Comparison of ENCODE assay signal across 8 cellular contexts in genomic region chr7:12490105-12490688, GRCh38.
DNase-seq lines count a peak whose midpoint lies in the region; ATAC-seq and TF ChIP-seq lines count a peak whose summit lies in the region.

No MANE protein-coding gene starts in this region.

- H3K9ac ChIP-seq in smooth muscle cell (ENCODE audit: low read depth): no peak overlapping the region

- H3K36me3 ChIP-seq in Panc1 (ENCODE audit: control insufficient read depth, insufficient read depth, low read length) (no peaks in the 10 kb centered on the region), smooth muscle cell (ENCODE audit: low read depth) (no peaks in the 10 kb centered on the region)

- intact Hi-C loops in Panc1 (cut with micrococcal nuclease; ENCODE audit: unreplicated experiment): loop anchor here (1.0 to 10.0 kb wide), 4 partner anchors 32 to 1061 kb away; no protein-coding TSS in a partner anchor

- 36% methylated on average over 2 of the region's 2 CpGs for WGBS in smooth muscle cell (ENCODE audit: low lambda C conversion rate)

- TF ChIP-seq CTCF in Panc1 (IDR thresholded peaks at IDR 0.05) (peak; percentile 65; the same call in 1 of the 2 replicates), smooth muscle cell (IDR thresholded peaks at IDR 0.05; ENCODE audit: borderline replicate concordance, insufficient read depth, poor library complexity, severe bottlenecking) (peak; percentile 66)

- no peaks in the 10 kb centered on the region for H4K20me1 ChIP-seq in smooth muscle cell (ENCODE audit: low read depth)

- H3K27me3 ChIP-seq in Panc1 (ENCODE audit: control insufficient read depth, insufficient read depth, low read length) (no peaks in the 10 kb centered on the region), smooth muscle cell (ENCODE audit: low read depth) (no peaks in the 10 kb centered on the region)

- ATAC-seq in GM21717 (IDR thresholded peaks at IDR 0.05; ENCODE audit: unreplicated experiment) (peak; percentile 82), Panc1 (peak; percentile 76; the same call in 1 of the 2 replicates)

- no peak for TF ChIP-seq POLR2A in erythroblast (IDR thresholded peaks at IDR 0.05; ENCODE audit: low read length)

- in situ Hi-C loops in Panc1 (cut with HindIII; ENCODE audit: low pct_unique_long_range_greater_than_20kb, low sequenced_read_pairs): no loop called here

- H3K4me3 ChIP-seq in Panc1 (ENCODE audit: low read depth in 2 of 2, low read length in 2 of 2) (no peak overlapping the region), smooth muscle cell (no peak overlapping the region)

- CTCF ChIA-PET in Panc1 (lab: Charles Lee): interaction anchor here (0.6 to 2.2 kb wide), 3 partner anchors 32 to 144 kb away, joined by 6 to 55 read pairs (median 15); no protein-coding TSS in a partner anchor

- H3F3A ChIP-seq in smooth muscle cell (ENCODE audit: low read depth): no peaks in the 10 kb centered on the region

- H3K9me3 ChIP-seq in Panc1 (ENCODE audit: control insufficient read depth, insufficient read depth, low read depth, low read length): no peaks in the 10 kb centered on the region
- H3K9me3 ChIP-seq in smooth muscle cell (replicated peaks; ENCODE audit: low read depth): no peaks in the 10 kb centered on the region

- DNase-seq in GM03348 (ENCODE audit: low spot score): peak; percentile 32
- peak; percentile 14 to 30 for DNase-seq in Kasumi-1 (lab: John Stamatoyannopoulos, UW)
- DNase-seq in Panc1 (ENCODE audit: low read depth, low spot score): no peak
- peak; percentile 3 to 28 for DNase-seq in erythroblast (lab: John Stamatoyannopoulos, UW)
- no peak for DNase-seq in smooth muscle cell (lab: John Stamatoyannopoulos, UW; ENCODE audit: unreplicated experiment)
- no peak for DNase-seq in putamen (ENCODE audit: low spot score)
- DNase-seq in stimulated activated CD4-positive, alpha-beta T cell treated with anti-CD3 and anti-CD28 coated beads, Interleukin-4, amount 100 ng/mL, for 1 hour: no peak

- no peak overlapping the region for H3K4me2 ChIP-seq in smooth muscle cell

- BruUV-seq in Panc1 (replicated peaks; lab: Mats Ljungman, UMichigan): no TSS peak

- H2AFZ ChIP-seq in smooth muscle cell (ENCODE audit: low read depth): no peak overlapping the region

- H3K79me2 ChIP-seq in smooth muscle cell (ENCODE audit: low read depth): no peaks in the 10 kb centered on the region

- H3K27ac ChIP-seq in Panc1 (ENCODE audit: low read length): no peak overlapping the region
- no peak overlapping the region for H3K27ac ChIP-seq in smooth muscle cell (ENCODE audit: low read depth)

- H3K4me1 ChIP-seq in Panc1 (ENCODE audit: control insufficient read depth, insufficient read depth, low read length): no peaks in the 10 kb centered on the region
- H3K4me1 ChIP-seq in smooth muscle cell (ENCODE audit: low read depth): no peaks in the 10 kb centered on the region

- POLR2A ChIA-PET in Panc1 (lab: Charles Lee): no interaction called here

Comparison
In these comparisons a context has a peak if more than half of its experiments do, and no peak if none do; other contexts are left out.
1. DNase-seq: peak in GM03348 (single experiment), Kasumi-1 (2 of 2) and erythroblast (2 of 2); none in Panc1 (single experiment), smooth muscle cell (single experiment), putamen (single experiment) and stimulated activated CD4-positive, alpha-beta T cell treated with anti-CD3 and anti-CD28 coated beads, Interleukin-4, amount 100 ng/mL, for 1 hour (single experiment).